In genomic region chr2:215617060-215617824, GRCh38 we compare ENCODE assay signal across 1 cellular context.
TF ChIP-seq lines count a peak whose summit lies in the region.

No MANE protein-coding gene starts in this region.

TF ChIP-seq in HepG2, 621 proteins besides CTCF, POLR2A, EP300 and RAD21 (continued from another document and continues in another):
- TF ChIP-seq SNAPC4 (CRISPR knock-in tag; IDR thresholded peaks at IDR 0.05) = no peak
- TF ChIP-seq ATF2 (CRISPR knock-in tag; IDR thresholded peaks at IDR 0.05) = peak; percentile 89
- 0 out of 2 replicates have a peak, but pooled peaks have one; percentile 32 for TF ChIP-seq PHF8 (CRISPR knock-in tag; IDR thresholded peaks at IDR 0.05)
- 0 out of 2 replicates have a peak, but pooled peaks have one; percentile 41 for TF ChIP-seq ZBTB42 (CRISPR knock-in tag; IDR thresholded peaks at IDR 0.05)
- TF ChIP-seq KLF13 (CRISPR knock-in tag; IDR thresholded peaks at IDR 0.05) = no peak
- TF ChIP-seq DZIP1 (CRISPR knock-in tag; IDR thresholded peaks at IDR 0.05) = no peak
- TF ChIP-seq ZNF639 (CRISPR knock-in tag; conservative IDR thresholded peaks at IDR 0.05) = no peak; the same call in 1 of the 2 replicates
- no peak; the same call in 1 of the 2 replicates for TF ChIP-seq ZNF430 (CRISPR knock-in tag; IDR thresholded peaks at IDR 0.05)
- no peak for TF ChIP-seq SOX6 (IDR thresholded peaks at IDR 0.05)
- peak; percentile 99 for TF ChIP-seq SOX6 (CRISPR knock-in tag; IDR thresholded peaks at IDR 0.05)
- TF ChIP-seq KAT2B (IDR thresholded peaks at IDR 0.05; ENCODE audit: borderline replicate concordance, low read depth, low read length) = no peak
- TF ChIP-seq TOPORS (CRISPR knock-in tag; IDR thresholded peaks at IDR 0.05) = peak; percentile 57; the same call in 1 of the 2 replicates
- no peak for TF ChIP-seq RBM22 (optimal IDR thresholded peaks at IDR 0.05; ENCODE audit: low read length)
- no peak for TF ChIP-seq ZNF121 (CRISPR knock-in tag; IDR thresholded peaks at IDR 0.05)
- TF ChIP-seq ZFAT (CRISPR knock-in tag; conservative IDR thresholded peaks at IDR 0.05) = no peak
- peak; percentile 39; the same call in 1 of the 2 replicates for TF ChIP-seq ZNF564 (CRISPR knock-in tag; IDR thresholded peaks at IDR 0.05)
- TF ChIP-seq ZNF598 (CRISPR knock-in tag; IDR thresholded peaks at IDR 0.05; ENCODE audit: borderline replicate concordance) = no peak
- TF ChIP-seq ZBTB3 (CRISPR knock-in tag; IDR thresholded peaks at IDR 0.05; ENCODE audit: borderline replicate concordance, low read depth) = 0 out of 2 replicates have a peak, but pooled peaks have one; percentile 84
- TF ChIP-seq DBP (CRISPR knock-in tag; IDR thresholded peaks at IDR 0.05; ENCODE audit: not compliant biosample characterization) = no peak
- TF ChIP-seq ARNTL (CRISPR knock-in tag; IDR thresholded peaks at IDR 0.05) = peak; percentile 88
- no peak for TF ChIP-seq ZNF75D (CRISPR knock-in tag; IDR thresholded peaks at IDR 0.05; ENCODE audit: borderline replicate concordance)
- TF ChIP-seq E2F2 (CRISPR knock-in tag; IDR thresholded peaks at IDR 0.05; ENCODE audit: borderline replicate concordance) = no peak
- peak; percentile 95 for TF ChIP-seq ZEB1 (IDR thresholded peaks at IDR 0.05; ENCODE audit: insufficient replicate concordance, low read depth)
- peak; percentile 100; the same call in 1 of the 2 replicates for TF ChIP-seq FOXJ3 (CRISPR knock-in tag; IDR thresholded peaks at IDR 0.05; ENCODE audit: borderline replicate concordance)
- TF ChIP-seq E2F5 (CRISPR knock-in tag; conservative IDR thresholded peaks at IDR 0.05) = no peak
- TF ChIP-seq GPBP1L1 (CRISPR knock-in tag; IDR thresholded peaks at IDR 0.05) = no peak
- no peak for TF ChIP-seq RBM39 (IDR thresholded peaks at IDR 0.05; ENCODE audit: low read depth, low read length, poor library complexity, severe bottlenecking)
- TF ChIP-seq ZNF781 (CRISPR knock-in tag; IDR thresholded peaks at IDR 0.05; ENCODE audit: borderline replicate concordance, not compliant biosample characterization) = no peak
- TF ChIP-seq FOXC1 (CRISPR knock-in tag; IDR thresholded peaks at IDR 0.05; ENCODE audit: borderline replicate concordance) = no peak
- no peak for TF ChIP-seq BATF2 (CRISPR knock-in tag; IDR thresholded peaks at IDR 0.05)
- TF ChIP-seq FOXA3 (CRISPR knock-in tag; IDR thresholded peaks at IDR 0.05) = peak; percentile 99
- 0 out of 2 replicates have a peak, but pooled peaks have one; percentile 50 for TF ChIP-seq ZSCAN20 (CRISPR knock-in tag; IDR thresholded peaks at IDR 0.05; ENCODE audit: borderline replicate concordance)
- peak; percentile 74; the same call in 1 of the 2 replicates for TF ChIP-seq CREB3 (CRISPR knock-in tag; IDR thresholded peaks at IDR 0.05)
- TF ChIP-seq ZNF777 (CRISPR knock-in tag; IDR thresholded peaks at IDR 0.05) = no peak
- TF ChIP-seq ZNF83 (CRISPR knock-in tag; IDR thresholded peaks at IDR 0.05; ENCODE audit: borderline replicate concordance) = no peak
- TF ChIP-seq PBX2 (CRISPR knock-in tag; IDR thresholded peaks at IDR 0.05) = peak; percentile 42; the same call in 1 of the 2 replicates
- TF ChIP-seq ZNF329 (CRISPR knock-in tag; IDR thresholded peaks at IDR 0.05; ENCODE audit: low read depth) = peak; percentile 36; the same call in 1 of the 2 replicates
- TF ChIP-seq PHF5A (CRISPR knock-in tag; IDR thresholded peaks at IDR 0.05; ENCODE audit: low read depth, unreplicated experiment) = peak; percentile 85
- TF ChIP-seq ZBTB49 (CRISPR knock-in tag; IDR thresholded peaks at IDR 0.05; ENCODE audit: borderline replicate concordance) = no peak
